Comparison of ENCODE assay signal across 1 cellular context in the genomic region with DNA sequence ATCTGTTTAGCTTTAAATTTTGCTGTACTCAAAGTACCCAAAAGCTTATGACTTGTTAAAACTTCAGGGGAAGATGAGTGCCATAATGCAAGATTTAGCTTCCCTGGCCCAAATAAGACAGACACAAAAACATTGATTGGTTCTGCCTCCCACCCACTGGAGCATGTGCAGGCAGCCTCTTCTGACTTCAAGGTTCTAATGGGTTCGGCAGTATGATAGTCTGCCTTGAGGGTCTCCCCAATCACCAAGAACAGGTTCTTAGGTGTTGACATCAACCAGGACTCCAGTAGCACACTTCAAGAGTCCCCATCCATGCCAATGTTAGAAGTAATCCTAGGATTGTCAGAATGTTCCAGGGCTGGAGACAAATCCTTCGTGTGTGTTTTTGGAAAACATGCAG.
A peak's percentile ranks its signal among the peaks of the same experiment; 100 is the strongest.
TF ChIP-seq lines count a peak whose summit lies in the region.

No MANE protein-coding gene starts in this region.

TF ChIP-seq in HepG2, 621 proteins besides CTCF, POLR2A, EP300 and RAD21:
- TF ChIP-seq ZNF775 (CRISPR knock-in tag; IDR thresholded peaks at IDR 0.05; ENCODE audit: borderline replicate concordance): no peak
- TF ChIP-seq ISL2 (CRISPR knock-in tag; IDR thresholded peaks at IDR 0.05): no peak
- peak; percentile 57; the same call in 1 of the 2 replicates for TF ChIP-seq RBFOX2 (IDR thresholded peaks at IDR 0.05; ENCODE audit: low read depth, low read length)
- TF ChIP-seq KLF11 (CRISPR knock-in tag; IDR thresholded peaks at IDR 0.05): no peak
- no peak for TF ChIP-seq TAF1 (CRISPR knock-in tag; IDR thresholded peaks at IDR 0.05)
- peak; percentile 81 for TF ChIP-seq POLR2G (IDR thresholded peaks at IDR 0.05; ENCODE audit: low read depth, low read length)
- no peak for TF ChIP-seq MLXIP (CRISPR knock-in tag; IDR thresholded peaks at IDR 0.05; ENCODE audit: borderline replicate concordance)
- no peak for TF ChIP-seq ATF3 (CRISPR knock-in tag; IDR thresholded peaks at IDR 0.05)
- TF ChIP-seq ARNT (IDR thresholded peaks at IDR 0.05): no peak
- no peak for TF ChIP-seq LRRFIP1 (CRISPR knock-in tag; conservative IDR thresholded peaks at IDR 0.05)
- TF ChIP-seq ZC3H4 (CRISPR knock-in tag; IDR thresholded peaks at IDR 0.05; ENCODE audit: borderline replicate concordance): peak; percentile 79; the same call in 1 of the 2 replicates
- no peak for TF ChIP-seq HNF4A (CRISPR knock-in tag; IDR thresholded peaks at IDR 0.05)
- TF ChIP-seq, protein P1, sequence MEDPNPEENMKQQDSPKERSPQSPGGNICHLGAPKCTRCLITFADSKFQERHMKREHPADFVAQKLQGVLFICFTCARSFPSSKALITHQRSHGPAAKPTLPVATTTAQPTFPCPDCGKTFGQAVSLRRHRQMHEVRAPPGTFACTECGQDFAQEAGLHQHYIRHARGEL (CRISPR knock-in tag; IDR thresholded peaks at IDR 0.05): no peak
- no peak for TF ChIP-seq DMAP1 (CRISPR knock-in tag; IDR thresholded peaks at IDR 0.05)
- TF ChIP-seq NCOA1 (CRISPR knock-in tag; IDR thresholded peaks at IDR 0.05): no peak
- TF ChIP-seq ARID2 (CRISPR knock-in tag; IDR thresholded peaks at IDR 0.05; ENCODE audit: borderline replicate concordance): 0 out of 2 replicates have a peak, but pooled peaks have one; percentile 36
- no peak for TF ChIP-seq LBX2 (CRISPR knock-in tag; IDR thresholded peaks at IDR 0.05; ENCODE audit: borderline replicate concordance)
- TF ChIP-seq, protein P2, sequence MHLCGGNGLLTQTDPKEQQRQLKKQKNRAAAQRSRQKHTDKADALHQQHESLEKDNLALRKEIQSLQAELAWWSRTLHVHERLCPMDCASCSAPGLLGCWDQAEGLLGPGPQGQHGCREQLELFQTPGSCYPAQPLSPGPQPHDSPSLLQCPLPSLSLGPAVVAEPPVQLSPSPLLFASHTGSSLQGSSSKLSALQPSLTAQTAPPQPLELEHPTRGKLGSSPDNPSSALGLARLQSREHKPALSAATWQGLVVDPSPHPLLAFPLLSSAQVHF (CRISPR knock-in tag; IDR thresholded peaks at IDR 0.05): no peak
- TF ChIP-seq GPN1 (CRISPR knock-in tag; IDR thresholded peaks at IDR 0.05; ENCODE audit: borderline replicate concordance): no peak
- no peak for TF ChIP-seq ATF1 (CRISPR knock-in tag; IDR thresholded peaks at IDR 0.05)
- TF ChIP-seq ZNF318 (CRISPR knock-in tag; IDR thresholded peaks at IDR 0.05): no peak
- TF ChIP-seq MBNL3 (CRISPR knock-in tag; conservative IDR thresholded peaks at IDR 0.05): no peak
- TF ChIP-seq HOXA3 (CRISPR knock-in tag; IDR thresholded peaks at IDR 0.05): no peak
- TF ChIP-seq POLR2AphosphoS2 (IDR thresholded peaks at IDR 0.05; ENCODE audit: low read depth, low read length): peak; percentile 85; the same call in 1 of the 2 replicates
- TF ChIP-seq PAF1 (CRISPR knock-in tag; IDR thresholded peaks at IDR 0.05): peak; percentile 86
- peak; percentile 54; the same call in 1 of the 2 replicates for TF ChIP-seq POLR2AphosphoS5 (IDR thresholded peaks at IDR 0.05; ENCODE audit: low read depth, low read length)
- TF ChIP-seq, protein P3, sequence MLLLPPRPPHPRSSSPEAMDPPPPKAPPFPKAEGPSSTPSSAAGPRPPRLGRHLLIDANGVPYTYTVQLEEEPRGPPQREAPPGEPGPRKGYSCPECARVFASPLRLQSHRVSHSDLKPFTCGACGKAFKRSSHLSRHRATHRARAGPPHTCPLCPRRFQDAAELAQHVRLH (CRISPR knock-in tag; IDR thresholded peaks at IDR 0.05; ENCODE audit: borderline replicate concordance, low read depth): no peak
- no peak for TF ChIP-seq ZSCAN20 (CRISPR knock-in tag; IDR thresholded peaks at IDR 0.05; ENCODE audit: borderline replicate concordance)
- TF ChIP-seq, protein P4, sequence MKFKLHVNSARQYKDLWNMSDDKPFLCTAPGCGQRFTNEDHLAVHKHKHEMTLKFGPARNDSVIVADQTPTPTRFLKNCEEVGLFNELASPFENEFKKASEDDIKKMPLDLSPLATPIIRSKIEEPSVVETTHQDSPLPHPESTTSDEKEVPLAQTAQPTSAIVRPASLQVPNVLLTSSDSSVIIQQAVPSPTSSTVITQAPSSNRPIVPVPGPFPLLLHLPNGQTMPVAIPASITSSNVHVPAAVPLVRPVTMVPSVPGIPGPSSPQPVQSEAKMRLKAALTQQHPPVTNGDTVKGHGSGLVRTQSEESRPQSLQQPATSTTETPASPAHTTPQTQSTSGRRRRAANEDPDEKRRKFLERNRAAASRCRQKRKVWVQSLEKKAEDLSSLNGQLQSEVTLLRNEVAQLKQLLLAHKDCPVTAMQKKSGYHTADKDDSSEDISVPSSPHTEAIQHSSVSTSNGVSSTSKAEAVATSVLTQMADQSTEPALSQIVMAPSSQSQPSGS (CRISPR knock-in tag; IDR thresholded peaks at IDR 0.05): no peak
- no peak for TF ChIP-seq RXRA (CRISPR knock-in tag; IDR thresholded peaks at IDR 0.05)
- no peak for TF ChIP-seq TRIM24 (CRISPR knock-in tag; IDR thresholded peaks at IDR 0.05)
- TF ChIP-seq EZH2 (conservative IDR thresholded peaks at IDR 0.05; ENCODE audit: low read depth, low read length): no peak
- TF ChIP-seq RBM22 (optimal IDR thresholded peaks at IDR 0.05; ENCODE audit: low read length): peak; percentile 99
- TF ChIP-seq TBP (CRISPR knock-in tag; IDR thresholded peaks at IDR 0.05): no peak
- no peak for TF ChIP-seq ZNF761 (CRISPR knock-in tag; conservative IDR thresholded peaks at IDR 0.05)
- TF ChIP-seq SATB2 (CRISPR knock-in tag; IDR thresholded peaks at IDR 0.05): no peak
- no peak for TF ChIP-seq PHF20 (CRISPR knock-in tag; IDR thresholded peaks at IDR 0.05)
- TF ChIP-seq RARG (CRISPR knock-in tag; IDR thresholded peaks at IDR 0.05; ENCODE audit: low read depth): no peak
